Comparison of ENCODE assay signal across 20 cellular contexts in genomic region chr9:92160786-92161185, GRCh38.
"Had no signal": no experiment of that assay in that cellular context is flagged by ENCODE, and none has a peak within 500 bp of the region (broad histone marks: within the 10 kb centered on the region; RNA-seq: fewer than 3 reads in every experiment).

No MANE protein-coding gene starts in this region.

- DNase-seq: caudate nucleus; colonic mucosa; dermis blood vessel endothelial cell; left lung; lower lobe of right lung; mesenchymal stem cell; naive thymus-derived CD4-positive, alpha-beta T cell; nephron progenitor cell; ovary; right cardiac atrium; spleen; stimulated activated CD4-positive, alpha-beta T cell treated with anti-CD3 and anti-CD28 coated beads, Interleukin-15, amount 100 ng/mL, for 24 hours; stimulated activated CD4-positive, alpha-beta T cell treated with anti-CD3 and anti-CD28 coated beads, Interleukin-1b, Interleukin-23, amount 100 ng/mL, for 48 hours; stimulated activated CD4-positive, alpha-beta T cell treated with anti-CD3 and anti-CD28 coated beads, Interleukin-4, amount 100 ng/mL, for 24 hours; stimulated activated naive B cell treated with anti-CD40 and anti-IgM and Interleukin-4, amounts not matched to agents 10 μg/mL and 1 μg/mL and 100 μg/mL, for 72 hours; stimulated activated naive CD8-positive, alpha-beta T cell treated with anti-CD3 and anti-CD28 coated beads, Interleukin-15, amount 100 ng/mL, for 72 hours; substantia nigra; transverse colon had no signal

- H3K4me1 Mint-ChIP-seq: naive thymus-derived CD4-positive, alpha-beta T cell; stimulated activated naive CD8-positive, alpha-beta T cell treated with anti-CD3 and anti-CD28 coated beads, Interleukin-15, amount 100 ng/mL, for 72 hours had no signal

- H3K27ac Mint-ChIP-seq: naive thymus-derived CD4-positive, alpha-beta T cell; nephron progenitor cell; stimulated activated naive B cell treated with anti-CD40 and anti-IgM and Interleukin-4, amounts not matched to agents 10 μg/mL and 1 μg/mL and 100 μg/mL, for 72 hours; stimulated activated naive CD8-positive, alpha-beta T cell treated with anti-CD3 and anti-CD28 coated beads, Interleukin-15, amount 100 ng/mL, for 72 hours had no signal

- ATAC-seq: esophagus mucosa; left lung; lower lobe of right lung; naive thymus-derived CD4-positive, alpha-beta T cell; right cardiac atrium; stimulated activated naive B cell treated with anti-CD40 and anti-IgM and Interleukin-4, amounts not matched to agents 10 μg/mL and 1 μg/mL and 100 μg/mL, for 72 hours; stimulated activated naive CD8-positive, alpha-beta T cell treated with anti-CD3 and anti-CD28 coated beads, Interleukin-15, amount 100 ng/mL, for 72 hours had no signal

- H3K4me3 Mint-ChIP-seq: naive thymus-derived CD4-positive, alpha-beta T cell; nephron progenitor cell; stimulated activated naive B cell treated with anti-CD40 and anti-IgM and Interleukin-4, amounts not matched to agents 10 μg/mL and 1 μg/mL and 100 μg/mL, for 72 hours; stimulated activated naive CD8-positive, alpha-beta T cell treated with anti-CD3 and anti-CD28 coated beads, Interleukin-15, amount 100 ng/mL, for 72 hours had no signal

- H3K27ac ChIP-seq: colonic mucosa, left lung, lower lobe of right lung, ovary, spleen, thoracic aorta, transverse colon had no signal

- H3K27me3 ChIP-seq: colonic mucosa, left lung, ovary, transverse colon had no signal

- H3K9me3 ChIP-seq: colonic mucosa, lower lobe of right lung, ovary, thoracic aorta, transverse colon had no signal

- H3K4me3 ChIP-seq: colonic mucosa, left lung, lower lobe of right lung, ovary, spleen, thoracic aorta, transverse colon had no signal

- H3K4me1 ChIP-seq: colonic mucosa, left lung, lower lobe of right lung, spleen, transverse colon had no signal

- H3K36me3 ChIP-seq: colonic mucosa, left lung, lower lobe of right lung, ovary, spleen, thoracic aorta, transverse colon had no signal
